20 cellular contexts compared by ENCODE assay signal in the genomic region with DNA sequence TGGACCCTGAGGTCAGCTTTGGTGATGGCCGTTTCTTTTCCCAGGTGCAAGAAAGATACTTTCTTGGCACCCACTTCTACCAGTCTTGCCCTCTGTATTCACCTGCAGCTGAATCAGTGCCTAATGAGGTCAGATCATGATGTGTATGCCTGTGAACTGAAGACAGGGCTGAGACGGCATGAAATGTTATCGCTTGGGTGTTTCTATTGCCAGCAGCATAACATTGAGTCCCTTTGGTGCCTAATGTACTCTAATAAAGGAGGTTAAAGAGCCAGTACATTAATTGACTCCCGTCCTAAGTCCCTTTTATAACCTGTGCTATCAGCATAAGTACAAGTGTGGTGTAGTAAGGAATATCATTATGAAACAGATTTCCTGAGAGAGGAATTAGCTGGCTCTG.
"Had no signal": no experiment of that assay in that cellular context is flagged by ENCODE, and none has a peak within 500 bp of the region (broad histone marks: within the 10 kb centered on the region; RNA-seq: fewer than 3 reads in every experiment).

No MANE protein-coding gene starts in this region.

- H3K36me3 ChIP-seq: gastrocnemius medialis, left ventricle myocardium inferior, lower lobe of right lung, neural progenitor cell, ovary, right atrium auricular region, sigmoid colon had no signal

- ATAC-seq: esophagus mucosa; gastrocnemius medialis; left cardiac atrium; lower lobe of right lung; natural killer cell treated with Interleukin-12 subunit alpha and Interleukin-12 subunit beta and Interleukin-15 and Interleukin-18, amount 100 ng/mL, for 72 hours had no signal

- DNase-seq: effector memory CD4-positive, alpha-beta T cell; gastrocnemius medialis; kidney; left cardiac atrium; left ventricle myocardium inferior; lower lobe of right lung; midbrain; nucleus accumbens; ovary; sigmoid colon; stimulated activated CD4-positive, alpha-beta T cell treated with anti-CD3 and anti-CD28 coated beads, Interleukin-12 subunit alpha, Interleukin-12 subunit beta, amount 100 ng/mL, for 4 hours; stimulated activated naive CD4-positive, alpha-beta T cell treated with Interleukin-2 at 50 U/mL for 16 hours; trophoblast cell had no signal

- H3K27ac Mint-ChIP-seq: memory B cell; natural killer cell treated with Interleukin-12 subunit alpha and Interleukin-12 subunit beta and Interleukin-15 and Interleukin-18, amount 100 ng/mL, for 72 hours; neural progenitor cell had no signal

- H3K9me3 Mint-ChIP-seq: memory B cell; natural killer cell treated with Interleukin-12 subunit alpha and Interleukin-12 subunit beta and Interleukin-15 and Interleukin-18, amount 100 ng/mL, for 72 hours; neural progenitor cell had no signal

- H3K27ac ChIP-seq: coronary artery, gastrocnemius medialis, left ventricle myocardium inferior, lower lobe of right lung, neural progenitor cell, ovary, right atrium auricular region, sigmoid colon, skin epidermis had no signal

- H3K36me3 Mint-ChIP-seq: memory B cell; natural killer cell treated with Interleukin-12 subunit alpha and Interleukin-12 subunit beta and Interleukin-15 and Interleukin-18, amount 100 ng/mL, for 72 hours; neural progenitor cell had no signal

- H3K4me3 Mint-ChIP-seq: memory B cell; natural killer cell treated with Interleukin-12 subunit alpha and Interleukin-12 subunit beta and Interleukin-15 and Interleukin-18, amount 100 ng/mL, for 72 hours; neural progenitor cell had no signal

- H3K9me3 ChIP-seq: gastrocnemius medialis, left ventricle myocardium inferior, lower lobe of right lung, ovary, right atrium auricular region, sigmoid colon had no signal
